In genomic region chr16:85823328-85823920, GRCh38 we compare ENCODE assay signal across 20 cellular contexts. TPM values are rescaled to one million over a fixed set of nuclear protein-coding genes. Genes with fewer than 3 reads are reported as not detected.
DNase-seq lines count a peak whose midpoint lies in the region; ATAC-seq, FAIRE-seq and TF ChIP-seq lines count a peak whose summit lies in the region.
"Had no signal": no experiment of that assay in that cellular context is flagged by ENCODE, and none has a peak within 500 bp of the region (broad histone marks: within the 10 kb centered on the region; RNA-seq: fewer than 3 reads in every experiment).

No MANE protein-coding gene starts in this region.

- no peak for DNase-seq in GM12891 (ENCODE audit: insufficient read length, low spot score)
- DNase-seq in GM12878 (ENCODE audit: low read depth, low spot score) = no peak
- no peak for DNase-seq in H1 (ENCODE audit: low read depth in 1 of 2, low spot score in 2 of 2)
- no peak for DNase-seq in NCI-H2171 (lab: John Stamatoyannopoulos, UW)
- DNase-seq: Caco-2; CD4-positive, CD25-positive, alpha-beta regulatory T cell; CD8-positive, alpha-beta T cell; DMS79; EL; GDM1; GM23248; H9; HFFc6 had no signal

- TF ChIP-seq CTCF in HEK293 (tag by site-specific recombination; IDR thresholded peaks at IDR 0.05) (no peak), GM12878 (IDR thresholded peaks at IDR 0.05 in 2 of 3, conservative IDR thresholded peaks at IDR 0.05 in 1 of 3; ENCODE audit: control insufficient read depth in 2 of 3, extremely low read depth in 1 of 3, insufficient read depth in 1 of 3, low read depth in 3 of 3, low read length in 3 of 3) (no peak), H1 (IDR thresholded peaks at IDR 0.05; ENCODE audit: control extremely low read depth in 1 of 3, insufficient read depth in 1 of 3, low read depth in 1 of 3, low read length in 3 of 3) (no peak)

- H4K20me1 ChIP-seq in GM12878 (ENCODE audit: control insufficient read depth, insufficient read depth) (no peaks in the 10 kb centered on the region), H1 (replicated peaks in 1 of 2; ENCODE audit: control insufficient read depth in 1 of 2, insufficient read depth in 2 of 2, low read length in 2 of 2) (peaks cover 0 to 8% of the 10 kb centered on the region in 2 experiments)

- peak overlapping the region; percentile 94 for H3K56ac ChIP-seq in H1 (replicated peaks; ENCODE audit: insufficient read length, low read depth, low read length)

- H3K4me3 ChIP-seq in HEK293 (ENCODE audit: low read depth, low read length) (no peak overlapping the region), GM12878 (no peak overlapping the region), H1 (ENCODE audit: extremely low read depth in 1 of 4, insufficient read depth in 2 of 4, low read depth in 3 of 4, low read length in 4 of 4) (no peak overlapping the region)
- H3K4me3 ChIP-seq: GM23248 had no signal

- H3K9me3 ChIP-seq in HEK293 (ENCODE audit: control insufficient read depth, insufficient read depth, low read depth, low read length) (no peaks in the 10 kb centered on the region), GM12878 (replicated peaks; ENCODE audit: control insufficient read depth, insufficient read depth, low read length) (no peaks in the 10 kb centered on the region), H1 (ENCODE audit: insufficient read depth in 2 of 2, low read depth in 1 of 2, low read length in 1 of 2) (no peaks in the 10 kb centered on the region)
- H3K9me3 ChIP-seq: Caco-2 had no signal

- CTCF ChIA-PET in HEK293 (lab: Yijun Ruan, JAX) (interaction anchor here (1.6 to 6.2 kb wide), 2 partner anchors 164 to 169 kb away, joined by 5 to 292 read pairs; no protein-coding TSS in a partner anchor), GM12878 (lab: Yijun Ruan, JAX) (interaction anchor here (1.6 to 9.6 kb wide), 4 partner anchors 63 to 192 kb away, joined by 3 to 345 read pairs (median 316); partner anchors contain the start of gene IRF8), H1 (lab: Charles Lee; ENCODE audit: partially characterized antibody) (interaction anchor here (0.8 to 5.0 kb wide), 9 partner anchors 9 to 196 kb away, joined by 3 to 77 read pairs (median 8); no protein-coding TSS in a partner anchor)

- H4K5ac ChIP-seq in H1 (ENCODE audit: insufficient read length, low read depth, low read length) = no peak overlapping the region

- no peak overlapping the region for H3K23ac ChIP-seq in H1 (ENCODE audit: insufficient read length)

- TF ChIP-seq RAD21 in GM12878 (IDR thresholded peaks at IDR 0.05; ENCODE audit: insufficient read depth, low read depth, low read length) (no peak), H1 (IDR thresholded peaks at IDR 0.05 in 1 of 2, conservative IDR thresholded peaks at IDR 0.05 in 1 of 2; ENCODE audit: low read depth in 2 of 2, low read length in 2 of 2) (no peak)

- H2BK120ac ChIP-seq in H1 (replicated peaks; ENCODE audit: low read depth, low read length) = no peak overlapping the region

- no peak overlapping the region for H3K9ac ChIP-seq in GM12878 (ENCODE audit: control insufficient read depth, insufficient read depth, low read length)
- H3K9ac ChIP-seq in H1 (replicated peaks in 1 of 4; ENCODE audit: extremely low read depth in 1 of 4, low read depth in 3 of 4, low read length in 3 of 4) = no peak overlapping the region
- H3K9ac ChIP-seq: GM23248 had no signal

- H3K23me2 ChIP-seq in H1 (ENCODE audit: low read depth, low read length) = peaks cover 6% of the 10 kb centered on the region; the same call in 1 of the 2 replicates

- H2BK15ac ChIP-seq in H1 (ENCODE audit: low read length) = no peak overlapping the region

- RAD21 ChIA-PET in GM12878 (lab: Charles Lee; ENCODE audit: unreplicated experiment) = interaction anchor here (1.0 to 9.6 kb wide), 4 partner anchors 75 to 193 kb away, joined by 4 to 211 read pairs (median 7); partner anchors contain the start of gene IRF8

- peak overlapping the region; percentile 55 for H4K91ac ChIP-seq in H1 (replicated peaks; ENCODE audit: insufficient read length, low read length)

- no peak overlapping the region for H2BK20ac ChIP-seq in H1 (ENCODE audit: low read length)

- BruUV-seq in GM12878 (replicated peaks; lab: Mats Ljungman, UMichigan) = no TSS peak

- no peak for TF ChIP-seq EP300 in GM12878 (IDR thresholded peaks at IDR 0.05; ENCODE audit: borderline replicate concordance in 1 of 2, control insufficient read depth in 1 of 2, low read depth in 2 of 2, low read length in 2 of 2)
- no peak for TF ChIP-seq EP300 in H1 (IDR thresholded peaks at IDR 0.05; ENCODE audit: borderline replicate concordance in 1 of 2, low read depth in 2 of 2, low read length in 2 of 2)

- no peak overlapping the region for H2BK12ac ChIP-seq in H1 (ENCODE audit: low read depth, low read length)

- no peak overlapping the region for H4K8ac ChIP-seq in H1 (ENCODE audit: extremely low read depth, insufficient read depth, low read length)

- no peak overlapping the region for H2BK5ac ChIP-seq in H1 (ENCODE audit: low read depth, low read length)

- H3K27me3 ChIP-seq in GM12878 (replicated peaks in 1 of 2; ENCODE audit: control insufficient read depth in 2 of 2, insufficient read depth in 2 of 2, low read length in 1 of 2) (no peaks in the 10 kb centered on the region), H1 (replicated peaks in 1 of 4; ENCODE audit: control insufficient read depth in 3 of 4, extremely low read depth in 1 of 4, insufficient read depth in 3 of 4, low read length in 3 of 4) (peaks cover 0 to 11% (median 5%) of the 10 kb centered on the region in 4 experiments; a peak in 3 of 7 replicates)

- no peak overlapping the region for H2AFZ ChIP-seq in GM12878 (ENCODE audit: control insufficient read depth, low read depth, low read length)
- no peak overlapping the region for H2AFZ ChIP-seq in H1 (ENCODE audit: low read length)
- H2AFZ ChIP-seq: GM23248 had no signal

- no peaks in the 10 kb centered on the region for H3K36me3 ChIP-seq in HEK293 (ENCODE audit: control insufficient read depth in 2 of 2, insufficient read depth in 1 of 2, low read length in 2 of 2)
- H3K36me3 ChIP-seq in GM12878 (ENCODE audit: control insufficient read depth in 2 of 2, insufficient read depth in 2 of 2, low read length in 1 of 2) = no peaks in the 10 kb centered on the region
- H3K36me3 ChIP-seq in H1 (ENCODE audit: control insufficient read depth in 2 of 4, insufficient read depth in 4 of 4, low read length in 3 of 4) = no peaks in the 10 kb centered on the region

- ATAC-seq in GM12878 (no peak), GM18873 (IDR thresholded peaks at IDR 0.05; ENCODE audit: low FRiP score, unreplicated experiment) (no peak), HG03097 (IDR thresholded peaks at IDR 0.05; ENCODE audit: low FRiP score, unreplicated experiment) (no peak), GM19467 (IDR thresholded peaks at IDR 0.05; ENCODE audit: unreplicated experiment) (no peak)
- ATAC-seq: CD8-positive, alpha-beta T cell; HCT116 had no signal

- no peak overlapping the region for H3K18ac ChIP-seq in H1 (ENCODE audit: extremely low read depth, low read length)

- TF ChIP-seq POLR2A in GM12891 (IDR thresholded peaks at IDR 0.05; ENCODE audit: low read depth, low read length) (no peak), GM12878 (IDR thresholded peaks at IDR 0.05; ENCODE audit: low read depth, low read length) (no peak), H1 (IDR thresholded peaks at IDR 0.05; ENCODE audit: control extremely low read depth in 1 of 2, low read depth in 2 of 2, low read length in 2 of 2) (no peak)

- H3K79me2 ChIP-seq in GM12878 (ENCODE audit: control insufficient read depth, insufficient read depth, low read length) = no peaks in the 10 kb centered on the region
- H3K79me2 ChIP-seq in H1 (ENCODE audit: control insufficient read depth in 1 of 2, insufficient read depth in 2 of 2, low read length in 2 of 2) = no peaks in the 10 kb centered on the region

- H3K4me2 ChIP-seq in GM12878 (ENCODE audit: control insufficient read depth, insufficient read depth) = no peak overlapping the region
- no peak overlapping the region for H3K4me2 ChIP-seq in H1 (ENCODE audit: insufficient read depth in 1 of 2, low read depth in 2 of 2, low read length in 2 of 2)

- H3K27ac ChIP-seq in HEK293 (ENCODE audit: extremely low read depth, low read depth, low read length) = no peak overlapping the region
- no peak overlapping the region for H3K27ac ChIP-seq in GM12878 (ENCODE audit: control insufficient read depth, insufficient read depth)
- no peak overlapping the region for H3K27ac ChIP-seq in H1 (ENCODE audit: low read depth, low read length)
- H3K27ac ChIP-seq: C4-2B, GM23248 had no signal

- H3K4me1 ChIP-seq in HEK293 (ENCODE audit: control insufficient read depth, insufficient read depth, low read length) (no peaks in the 10 kb centered on the region), GM12878 (ENCODE audit: control insufficient read depth, insufficient read depth, low read length) (peaks cover 18% of the 10 kb centered on the region), H1 (replicated peaks in 1 of 4; ENCODE audit: control insufficient read depth in 3 of 4, insufficient read depth in 4 of 4, low read length in 3 of 4) (no peaks in the 10 kb centered on the region; a peak in 2 of 7 replicates)

- SMC1A ChIA-PET in GM12878 (lab: Charles Lee; ENCODE audit: uncharacterized antibody, unreplicated experiment) = interaction anchor here (1.2 to 8.3 kb wide), 4 partner anchors 74 to 192 kb away, joined by 4 to 229 read pairs (median 198); partner anchors contain the start of gene IRF8

- H3K4ac ChIP-seq in H1 (replicated peaks; ENCODE audit: insufficient read length, low read depth, low read length) = no peak overlapping the region

- intact Hi-C loops in GM12878 (cut with micrococcal nuclease; ENCODE audit: unreplicated experiment) = no loop called here

- H2AK5ac ChIP-seq in H1 (ENCODE audit: low read depth, low read length) = peak overlapping the region; percentile 57; the same call in 1 of the 2 replicates

- H3K14ac ChIP-seq in H1 (ENCODE audit: insufficient read length) = no peak overlapping the region

- FAIRE-seq in GM12891 (lab: Jason Lieb, UNC) (peak; percentile 85), GM12878 (lab: Jason Lieb, UNC) (peak; percentile 80), H1 (lab: Jason Lieb, UNC) (no peak)
- FAIRE-seq: GM18507 had no signal

- 95% methylated on average over 1 of the region's 1 CpG for WGBS in GM12878 (ENCODE audit: insufficient coverage, insufficient replicate concordance, low lambda C conversion rate, missing lambda C conversion rate)
- WGBS in H1 (ENCODE audit: extremely low coverage in 1 of 2, insufficient coverage in 1 of 2, insufficient read length in 1 of 2, insufficient replicate concordance in 2 of 2, low coverage in 1 of 2, low lambda C conversion rate in 2 of 2, missing lambda C conversion rate in 1 of 2), 2 experiments = 82% methylated on average over 1 of the region's 1 CpG; no CpG with 5 or more reads in 1 of the 2 experiments

- no peaks in the 10 kb centered on the region for H3K79me1 ChIP-seq in H1 (ENCODE audit: low read depth, low read length)

- POLR2A ChIA-PET in HEK293 (lab: Yijun Ruan, JAX) (no interaction called here), GM12878 (lab: Charles Lee) (no interaction called here), H1 (lab: Charles Lee; ENCODE audit: partially characterized antibody) (interaction anchor here (1.0 kb wide), 1 partner anchor 59 kb away, joined by 3 read pairs; no protein-coding TSS in a partner anchor)

- in situ Hi-C loops in GM12878 (cut with MboI) = loop anchor here (5.0 to 25.0 kb wide), 5 partner anchors 79 to 699 kb away; no protein-coding TSS in a partner anchor

RNA-seq across cellular contexts. Expression of gene COX4I1, which starts 23.9 kb away (rescaled TPM):
- 931 TPM for polyA plus RNA-seq in GM12891 (2012; ENCODE audit: low read depth, missing spikeins)
- total RNA-seq in GM12878 (2013; cell fraction: nucleolus; rRNA removed) = 57.6 and 65.4 TPM in 2 replicates
- total RNA-seq in GM12878 (2014; rRNA removed) (606 and 612 TPM in 2 replicates), GM12878 (2014; rRNA removed; fragmentation: Illumina TruSeq; extraction: Trizol) (473 and 480 TPM in 2 replicates), GM12878 (2021) (651 and 668 TPM in 2 replicates)
- 399 TPM for polyA plus RNA-seq in GM12878 (2011; ENCODE audit: low read depth)
- polyA plus RNA-seq in GM12878 (2011; rRNA removed) (723 and 922 TPM in 2 replicates), GM12878 (2014; fragmentation: Illumina TruSeq; extraction: Trizol) (616 and 801 TPM in 2 replicates), GM12878 (2014; fragmentation: Nextera tagmentation; extraction: Ambion mirVana) (1,000 to 10,000 TPM; 1,747 to 1,889 TPM), GM12878 (2014; rRNA removed) (854 and 876 TPM in 2 replicates), GM12878 (2016; fragmentation: Nextera tagmentation; extraction: Ambion mirVana) (100 to 1,000 TPM; 889 to 942 TPM), H1 (2011; rRNA removed) (693 and 707 TPM in 2 replicates)
- 1,082 and 1,324 TPM in 2 replicates for polyA plus RNA-seq in GM12878 (2011; cell fraction: cytosol; rRNA removed)
- polyA plus RNA-seq in GM12878 (2011; cell fraction: nucleus; rRNA removed) = 520 and 608 TPM in 2 replicates
- 712 and 748 TPM in 2 replicates for polyA plus RNA-seq in GM12878 (2012)
- 340 and 443 TPM in 2 replicates for polyA minus RNA-seq in GM12878 (2011; rRNA and poly(A)+ RNA removed)
- polyA minus RNA-seq in GM12878 (2011; cell fraction: cytosol; rRNA and poly(A)+ RNA removed) = 106 and 140 TPM in 2 replicates
- polyA minus RNA-seq in GM12878 (2011; cell fraction: nucleus; rRNA and poly(A)+ RNA removed) = 58.5 and 67.8 TPM in 2 replicates
- 496 and 507 TPM in 2 replicates for total RNA-seq in H1 (2021; fragmentation: NEBNext Ultra II Directional; extraction: Animal tissue kit (Norgen Biotek cat#: 25700))
- 932 TPM for polyA plus RNA-seq in H1 (2011; cell fraction: cytosol; rRNA removed)
- 683 TPM for polyA plus RNA-seq in H1 (2011; cell fraction: nucleus; rRNA removed)
- polyA plus RNA-seq in H1 (2012, experiment 1 of 2) = 451 to 785 TPM (median 705 TPM) in 4 replicates
- 672 TPM for polyA plus RNA-seq in H1 (2012, experiment 2 of 2)
- polyA plus RNA-seq in H1 (2013, experiment 1 of 2) = 1,101 TPM
- 1,112 TPM for polyA plus RNA-seq in H1 (2013, experiment 2 of 2)
- polyA minus RNA-seq in H1 (2011; rRNA and poly(A)+ RNA removed) = 205 and 258 TPM in 2 replicates
- polyA minus RNA-seq in H1 (2011; cell fraction: cytosol; rRNA and poly(A)+ RNA removed) = 116 TPM
- polyA minus RNA-seq in H1 (2011; cell fraction: nucleus; rRNA and poly(A)+ RNA removed) = 127 TPM

RNA-seq across cellular contexts. Expression of gene EMC8, which starts 24.1 kb away (rescaled TPM):
- polyA plus RNA-seq in GM12891 (2012; ENCODE audit: low read depth, missing spikeins) = 15.3 TPM
- 32.6 and 34.2 TPM in 2 replicates for total RNA-seq in GM12878 (2013; cell fraction: nucleolus; rRNA removed)
- total RNA-seq in GM12878 (2014; rRNA removed) (29.4 and 29.7 TPM in 2 replicates), GM12878 (2014; rRNA removed; fragmentation: Illumina TruSeq; extraction: Trizol) (27.0 and 30.1 TPM in 2 replicates), GM12878 (2021) (34.4 and 40.1 TPM in 2 replicates)
- 8.0 TPM for polyA plus RNA-seq in GM12878 (2011; ENCODE audit: low read depth)
- polyA plus RNA-seq in GM12878 (2011; rRNA removed) (19.9 and 36.9 TPM in 2 replicates), GM12878 (2014; fragmentation: Illumina TruSeq; extraction: Trizol) (14.9 and 17.8 TPM in 2 replicates), GM12878 (2014; fragmentation: Nextera tagmentation; extraction: Ambion mirVana) (10 to 100 TPM in 1 of 2 experiments, 1 to 10 TPM in 1; 7.8 to 16.5 TPM), GM12878 (2014; rRNA removed) (45.2 and 50.9 TPM in 2 replicates), GM12878 (2016; fragmentation: Nextera tagmentation; extraction: Ambion mirVana) (10 to 100 TPM; 59.8 to 62.0 TPM), H1 (2011; rRNA removed) (64.0 and 69.7 TPM in 2 replicates)
- polyA plus RNA-seq in GM12878 (2011; cell fraction: cytosol; rRNA removed) = 33.4 and 45.7 TPM in 2 replicates
- 30.6 and 33.4 TPM in 2 replicates for polyA plus RNA-seq in GM12878 (2011; cell fraction: nucleus; rRNA removed)
- 11.6 and 14.6 TPM in 2 replicates for polyA plus RNA-seq in GM12878 (2012)
- polyA minus RNA-seq in GM12878 (2011; rRNA and poly(A)+ RNA removed) = 34.0 and 42.8 TPM in 2 replicates
- 17.5 and 20.7 TPM in 2 replicates for polyA minus RNA-seq in GM12878 (2011; cell fraction: cytosol; rRNA and poly(A)+ RNA removed)
- polyA minus RNA-seq in GM12878 (2011; cell fraction: nucleus; rRNA and poly(A)+ RNA removed) = 14.7 and 35.0 TPM in 2 replicates
- total RNA-seq in H1 (2021; fragmentation: NEBNext Ultra II Directional; extraction: Animal tissue kit (Norgen Biotek cat#: 25700)) = 47.9 and 52.2 TPM in 2 replicates
- polyA plus RNA-seq in H1 (2011; cell fraction: cytosol; rRNA removed) = 60.0 TPM
- polyA plus RNA-seq in H1 (2011; cell fraction: nucleus; rRNA removed) = 79.9 TPM
- polyA plus RNA-seq in H1 (2012, experiment 1 of 2) = 29.4 to 44.5 TPM (median 41.7 TPM) in 4 replicates
- 39.1 TPM for polyA plus RNA-seq in H1 (2012, experiment 2 of 2)
- polyA plus RNA-seq in H1 (2013, experiment 1 of 2) = 33.5 TPM
- polyA plus RNA-seq in H1 (2013, experiment 2 of 2) = 31.9 TPM
- 64.3 and 73.2 TPM in 2 replicates for polyA minus RNA-seq in H1 (2011; rRNA and poly(A)+ RNA removed)
- 61.1 TPM for polyA minus RNA-seq in H1 (2011; cell fraction: cytosol; rRNA and poly(A)+ RNA removed)
- 38.0 TPM for polyA minus RNA-seq in H1 (2011; cell fraction: nucleus; rRNA and poly(A)+ RNA removed)
